Comparison of ENCODE assay signal across 8 cellular contexts in the genomic region with DNA sequence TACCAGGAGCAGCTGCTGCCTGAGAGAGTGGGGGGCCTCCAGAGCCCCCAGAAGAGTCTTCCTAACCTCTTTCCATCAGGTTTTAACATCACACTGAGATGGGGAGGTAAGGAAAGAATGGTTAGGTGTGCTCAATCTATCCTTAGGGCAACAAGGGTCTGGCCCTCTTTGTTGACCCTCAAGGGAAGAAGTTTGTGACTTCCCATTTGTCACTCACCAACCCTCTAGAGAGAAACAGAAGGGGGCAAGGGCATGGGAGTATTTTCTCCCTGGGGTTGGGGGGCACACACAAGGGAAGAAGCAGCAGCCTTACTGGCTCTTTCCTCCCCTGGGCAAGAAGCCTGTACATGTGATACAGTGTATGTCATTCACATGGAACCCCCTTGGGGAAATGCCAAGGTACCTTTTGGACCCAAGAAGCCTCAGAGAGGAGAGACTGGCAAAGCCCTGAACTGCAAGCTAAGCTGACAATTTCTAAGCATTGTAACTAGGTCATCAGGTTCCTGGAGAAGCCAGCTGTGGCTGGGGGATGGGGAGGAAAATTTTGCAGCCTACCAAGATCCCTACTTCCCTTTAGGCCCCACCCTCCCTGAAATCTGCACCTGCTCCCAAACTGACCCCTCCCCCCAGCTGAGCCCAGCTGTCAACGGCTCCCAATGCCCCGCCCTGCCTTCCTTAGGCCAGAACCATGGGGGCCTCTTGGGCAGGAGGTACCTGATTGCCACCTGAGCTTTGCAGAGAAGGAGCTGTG. TPM values are rescaled to one million over a fixed set of nuclear protein-coding genes. Genes with fewer than 3 reads are reported as not detected.
DNase-seq lines count a peak whose midpoint lies in the region; ATAC-seq, FAIRE-seq and TF ChIP-seq lines count a peak whose summit lies in the region.

No MANE protein-coding gene starts in this region.

- no peak for TF ChIP-seq EP300 in suprapubic skin (IDR thresholded peaks at IDR 0.05)

- TF ChIP-seq POLR2A in suprapubic skin (IDR thresholded peaks at IDR 0.05) (no peak), GM12891 (IDR thresholded peaks at IDR 0.05; ENCODE audit: low read depth, low read length) (no peak)

- H3K4me3 ChIP-seq in suprapubic skin, result no peak overlapping the region

- H3K27me3 ChIP-seq in suprapubic skin, result no peaks in the 10 kb centered on the region

- peaks cover 77% of the 10 kb centered on the region for H3K4me1 ChIP-seq in suprapubic skin

- peak overlapping the region; percentile 56 for H3K27ac Mint-ChIP-seq in activated CD4-positive, alpha-beta T cell treated with anti-CD3 and anti-CD28 coated beads for 36 hours

- no peak overlapping the region for H3K4me3 Mint-ChIP-seq in activated CD4-positive, alpha-beta T cell treated with anti-CD3 and anti-CD28 coated beads for 36 hours

- no peak for FAIRE-seq in GM12891 (lab: Jason Lieb, UNC)

- intact Hi-C loops in activated CD4-positive, alpha-beta T cell treated with anti-CD3 and anti-CD28 coated beads for 36 hours (cut with DNase I, micrococcal nuclease), result no loop called here
- intact Hi-C loops in left cardiac atrium (cut with DNase I), result no loop called here

- H3K36me3 ChIP-seq in suprapubic skin, result peaks cover 22% of the 10 kb centered on the region

- 45% methylated on average over 2 of the region's 2 CpGs for WGBS in suprapubic skin

- ATAC-seq in activated CD4-positive, alpha-beta T cell treated with anti-CD3 and anti-CD28 coated beads for 36 hours, result no peak
- ATAC-seq in left cardiac atrium (peak in 1 of 2 donors; percentile 2), HG02763 (IDR thresholded peaks at IDR 0.05; ENCODE audit: unreplicated experiment) (no peak)

- no peaks in the 10 kb centered on the region for H3K9me3 Mint-ChIP-seq in activated CD4-positive, alpha-beta T cell treated with anti-CD3 and anti-CD28 coated beads for 36 hours (ENCODE audit: low read depth)

- no peaks in the 10 kb centered on the region for H3K27me3 Mint-ChIP-seq in activated CD4-positive, alpha-beta T cell treated with anti-CD3 and anti-CD28 coated beads for 36 hours

- TF ChIP-seq CTCF in RWPE1 (conservative IDR thresholded peaks at IDR 0.05; ENCODE audit: low read depth) (no peak), suprapubic skin (IDR thresholded peaks at IDR 0.05) (no peak)

- H3K27ac ChIP-seq in RWPE1 (peak overlapping the region; percentile 93), suprapubic skin (peak overlapping the region; percentile 98)

- peaks cover 81% of the 10 kb centered on the region for H3K36me3 Mint-ChIP-seq in activated CD4-positive, alpha-beta T cell treated with anti-CD3 and anti-CD28 coated beads for 36 hours (ENCODE audit: low read depth)

- DNase-seq in activated CD4-positive, alpha-beta T cell treated with anti-CD3 and anti-CD28 coated beads for 36 hours, result no peak
- no peak for DNase-seq in activated CD4-positive, alpha-beta T cell treated with anti-CD3 and anti-CD28 coated beads for 1 hour
- no peak for DNase-seq in RWPE1 (ENCODE audit: low spot score)
- DNase-seq in left cardiac atrium, result peak; percentile 41
- peak in 1 of 2 donors; percentile 68 for DNase-seq in suprapubic skin (ENCODE audit: low spot score in 2 of 2)
- no peak for DNase-seq in GM12891 (ENCODE audit: insufficient read length, low spot score)
- DNase-seq in T1000 (lab: John Stamatoyannopoulos, UW), result no peak

- CTCF ChIA-PET in activated CD4-positive, alpha-beta T cell treated with anti-CD3 and anti-CD28 coated beads for 36 hours (lab: Charles Lee), result interaction anchor here (1.4 to 1.5 kb wide), 2 partner anchors 11 to 20 kb away, joined by 3 to 5 read pairs; no protein-coding TSS in a partner anchor
- CTCF ChIA-PET in RWPE1 (lab: Yijun Ruan, JAX), result interaction anchor here (0.5 to 1.1 kb wide), 4 partner anchors 46 to 777 kb away, joined by 3 to 6 read pairs (median 4); no protein-coding TSS in a partner anchor

- H3K4me1 Mint-ChIP-seq in activated CD4-positive, alpha-beta T cell treated with anti-CD3 and anti-CD28 coated beads for 36 hours, result peaks cover 69% of the 10 kb centered on the region

- POLR2A ChIA-PET in activated CD4-positive, alpha-beta T cell treated with anti-CD3 and anti-CD28 coated beads for 36 hours (lab: Charles Lee), result interaction anchor here (0.6 kb wide), 1 partner anchor 30 kb away, joined by 3 read pairs; no protein-coding TSS in a partner anchor
- POLR2A ChIA-PET in RWPE1 (lab: Yijun Ruan, JAX; ENCODE audit: low non-redundant PET), result interaction anchor here (0.6 kb wide), 1 partner anchor 8 kb away, joined by 4 read pairs; no protein-coding TSS in a partner anchor

- H3K9me3 ChIP-seq in suprapubic skin, result no peaks in the 10 kb centered on the region

TF ChIP-seq in GM12891, 5 proteins besides CTCF, POLR2A, EP300 and RAD21:
- TF ChIP-seq PAX5 (IDR thresholded peaks at IDR 0.05; ENCODE audit: insufficient read depth, low read length, severe bottlenecking) (no peak), POLR2AphosphoS5 (IDR thresholded peaks at IDR 0.05; ENCODE audit: low read depth, low read length) (no peak), SPI1 (IDR thresholded peaks at IDR 0.05; ENCODE audit: low read depth, low read length) (no peak), TAF1 (IDR thresholded peaks at IDR 0.05; ENCODE audit: low read depth, low read length) (no peak), POU2F2 (IDR thresholded peaks at IDR 0.05; ENCODE audit: low read depth, low read length) (no peak)

RNA-seq across cellular contexts. Expression of gene BCL2L1, which starts 14.5 kb away (rescaled TPM):
- 100 to 1,000 TPM; 107 to 121 TPM for total RNA-seq in activated CD4-positive, alpha-beta T cell treated with anti-CD3 and anti-CD28 coated beads for 36 hours
- 10 to 100 TPM; 45.1 to 79.8 TPM for total RNA-seq in left cardiac atrium
- 100 to 1,000 TPM; 104 to 120 (median 107) TPM for total RNA-seq in suprapubic skin
- polyA plus RNA-seq in GM12891 (2012; ENCODE audit: low read depth, missing spikeins), result 40.2 TPM

RNA-seq across cellular contexts. Expression of gene TPX2, which starts 30.9 kb away (rescaled TPM):
- 100 to 1,000 TPM; 137 to 179 TPM for total RNA-seq in activated CD4-positive, alpha-beta T cell treated with anti-CD3 and anti-CD28 coated beads for 36 hours
- 1 to 10 TPM in 1 of 2 donors, under 1 TPM in 1; 0.73 to 2.0 TPM for total RNA-seq in left cardiac atrium
- total RNA-seq in suprapubic skin, result 10 to 100 TPM in 2 of 4 donors, 1 to 10 TPM in 2; 4.4 to 11.2 (median 9.7) TPM
- 52.8 TPM for polyA plus RNA-seq in GM12891 (2012; ENCODE audit: low read depth, missing spikeins)

Comparison
In these comparisons a context has a peak if more than half of its experiments do, and no peak if none do; other contexts are left out.
1. RNA of gene TPX2, which starts 30.9 kb away (total RNA-seq): 137 to 179 TPM in activated CD4-positive, alpha-beta T cell treated with anti-CD3 and anti-CD28 coated beads for 36 hours; 4.4 to 11.2 TPM in suprapubic skin and 0.73 to 2.0 TPM in left cardiac atrium; every median in the first group is over 10 times any median in the second.